In the genomic region with DNA sequence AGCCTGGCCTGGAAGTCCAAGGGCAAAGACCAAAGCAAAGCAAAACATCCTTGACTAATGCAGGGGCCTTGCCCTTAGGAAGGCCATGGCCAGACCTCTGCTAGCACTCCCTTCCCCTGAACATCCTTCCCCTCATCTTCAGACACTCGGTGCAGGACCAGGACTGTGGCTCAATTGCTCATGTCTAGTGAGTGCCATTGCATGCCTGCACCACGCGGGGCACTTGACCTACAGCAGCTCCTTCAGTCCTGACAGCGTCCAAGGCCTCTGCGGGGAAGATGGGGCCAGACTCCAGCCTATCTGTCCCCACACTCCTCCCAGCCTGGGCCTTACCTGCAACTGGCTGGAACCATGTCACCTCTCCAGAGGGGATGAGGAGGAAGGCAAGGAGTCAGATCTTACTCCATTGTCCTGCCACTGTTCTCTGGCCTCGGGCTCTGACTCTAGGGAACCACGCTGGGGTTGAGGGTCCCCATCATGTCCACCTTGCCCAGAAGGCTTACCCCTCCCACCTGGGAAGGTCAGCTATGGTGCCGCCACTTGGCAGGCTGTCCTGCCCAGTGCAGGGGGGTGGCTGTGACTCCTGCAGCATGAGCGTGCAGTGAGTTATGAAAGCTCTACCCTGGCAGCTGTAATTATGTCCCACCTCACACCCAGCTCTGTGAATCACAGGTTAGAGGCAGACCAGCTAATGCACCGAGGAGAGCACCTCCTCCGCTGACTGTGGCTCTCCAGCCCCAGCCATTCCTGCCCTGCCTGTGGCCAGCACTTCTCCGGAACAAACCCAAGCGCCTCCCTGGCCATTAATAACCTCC, we compare ENCODE assay signal across 11 cellular contexts. TPM values are rescaled to one million over a fixed set of nuclear protein-coding genes. Genes with fewer than 3 reads are reported as not detected.
DNase-seq lines count a peak whose midpoint lies in the region; ATAC-seq, FAIRE-seq and TF ChIP-seq lines count a peak whose summit lies in the region.
"Had no signal": no experiment of that assay in that cellular context is flagged by ENCODE, and none has a peak within 500 bp of the region (broad histone marks: within the 10 kb centered on the region; RNA-seq: fewer than 3 reads in every experiment).

No MANE protein-coding gene starts in this region.

- FAIRE-seq in HTR-8/SVneo (lab: Jason Lieb, UNC) = no peak

- peak; percentile 41 for TF ChIP-seq CTCF in CD14-positive monocyte (IDR thresholded peaks at IDR 0.05)
- peak; percentile 30 for TF ChIP-seq CTCF in astrocyte of the spinal cord (IDR thresholded peaks at IDR 0.05; ENCODE audit: low read depth, low read length)
- no peak for TF ChIP-seq CTCF in tibial nerve (IDR thresholded peaks at IDR 0.05)

- no peak overlapping the region for H3K4me3 ChIP-seq in astrocyte of the spinal cord (ENCODE audit: low read depth, low read length)
- H3K4me3 ChIP-seq in tibial nerve = no peak overlapping the region

- peak; percentile 56 for ATAC-seq in HG03175 (IDR thresholded peaks at IDR 0.05; ENCODE audit: unreplicated experiment)
- ATAC-seq in left lobe of liver = peak; percentile 15

- intact Hi-C loops in CD14-positive monocyte (cut with micrococcal nuclease) = no loop called here

- H3K27me3 ChIP-seq in tibial nerve = no peaks in the 10 kb centered on the region

- H3K36me3 Mint-ChIP-seq in CD14-positive monocyte = no peaks in the 10 kb centered on the region

- in situ Hi-C loops in astrocyte of the spinal cord (cut with HindIII; ENCODE audit: low sequenced_read_pairs) = no loop called here

- H3K36me3 ChIP-seq in tibial nerve = no peaks in the 10 kb centered on the region

- H3K9me3 Mint-ChIP-seq in CD14-positive monocyte = no peaks in the 10 kb centered on the region
- H3K9me3 Mint-ChIP-seq: activated T-helper 1 cell treated with anti-CD3 and anti-CD28 coated beads, Interleukin-12 subunit alpha, Interleukin-12 subunit beta, Interleukin-2, Interleukin-4 antibody, amounts not matched to agents 30 ng/mL and 10 ng/mL and 1 ng/mL, durations not matched to agents 14 hours and 24 hours and 36 hours; nephron had no signal

- no peak for DNase-seq in CD14-positive monocyte (ENCODE audit: low spot score)
- DNase-seq in astrocyte of the spinal cord (ENCODE audit: low read depth, low spot score) = no peak
- DNase-seq in left lobe of liver (ENCODE audit: low spot score) = peak; percentile 28
- DNase-seq in HTR-8/SVneo (ENCODE audit: insufficient read length, low spot score) = no peak
- DNase-seq in tibial nerve (ENCODE audit: low spot score in 2 of 2) = no peak
- no peak for DNase-seq in NOMO-1 treated with dmso at 0.1 percent for 144 hours (lab: John Stamatoyannopoulos, UW; ENCODE audit: unreplicated experiment)
- DNase-seq in KG1 (lab: John Stamatoyannopoulos, UW) = no peak
- DNase-seq: NCI-H345 had no signal

- H3K27ac ChIP-seq in tibial nerve = no peak overlapping the region

- H3K4me1 Mint-ChIP-seq in CD14-positive monocyte = no peaks in the 10 kb centered on the region
- H3K4me1 Mint-ChIP-seq: nephron had no signal

- TF ChIP-seq POLR2A in tibial nerve (IDR thresholded peaks at IDR 0.05) = no peak

- H3K27ac Mint-ChIP-seq in CD14-positive monocyte = no peak overlapping the region
- H3K27ac Mint-ChIP-seq: activated T-helper 1 cell treated with anti-CD3 and anti-CD28 coated beads, Interleukin-12 subunit alpha, Interleukin-12 subunit beta, Interleukin-2, Interleukin-4 antibody, amounts not matched to agents 30 ng/mL and 10 ng/mL and 1 ng/mL, durations not matched to agents 14 hours and 24 hours and 36 hours; nephron had no signal

- H3K4me1 ChIP-seq in tibial nerve = no peaks in the 10 kb centered on the region

- no peak for TF ChIP-seq EP300 in tibial nerve (IDR thresholded peaks at IDR 0.05)

- no peak overlapping the region for H3K4me3 Mint-ChIP-seq in CD14-positive monocyte
- H3K4me3 Mint-ChIP-seq: activated T-helper 1 cell treated with anti-CD3 and anti-CD28 coated beads, Interleukin-12 subunit alpha, Interleukin-12 subunit beta, Interleukin-2, Interleukin-4 antibody, amounts not matched to agents 30 ng/mL and 10 ng/mL and 1 ng/mL, durations not matched to agents 14 hours and 24 hours and 36 hours; nephron had no signal

- 65 to 66% methylated on average over 13 of the region's 13 CpGs for WGBS in tibial nerve, 2 donors

- peaks cover 6 to 14% (median 8%) of the 10 kb centered on the region in 3 donors for H3K27me3 Mint-ChIP-seq in CD14-positive monocyte (ENCODE audit: low read depth in 3 of 3)

- no peaks in the 10 kb centered on the region for H3K9me3 ChIP-seq in tibial nerve

RNA-seq across cellular contexts. Expression of gene DRGX, which starts 16.1 kb away (rescaled TPM):
- polyA plus RNA-seq in CD14-positive monocyte = not detected
- total RNA-seq in left lobe of liver = not detected
- total RNA-seq in tibial nerve = not detected
- total RNA-seq: activated T-helper 1 cell treated with anti-CD3 and anti-CD28 coated beads, Interleukin-12 subunit alpha, Interleukin-12 subunit beta, Interleukin-2, Interleukin-4 antibody, amounts not matched to agents 30 ng/mL and 10 ng/mL and 1 ng/mL, durations not matched to agents 14 hours and 24 hours and 36 hours had no signal

Comparison
In these comparisons a context has a peak if more than half of its experiments do, and no peak if none do; other contexts are left out.
1. CTCF ChIP-seq: peak in CD14-positive monocyte (single experiment) and astrocyte of the spinal cord (single experiment); none in tibial nerve (0 of 5).